8 cellular contexts compared by ENCODE assay signal in genomic region chr20:62652051-62652893, GRCh38. TPM values are rescaled to one million over a fixed set of nuclear protein-coding genes. Genes with fewer than 3 reads are reported as not detected.
DNase-seq lines count a peak whose midpoint lies in the region; ATAC-seq, FAIRE-seq and TF ChIP-seq lines count a peak whose summit lies in the region.

No MANE protein-coding gene starts in this region.

- TF ChIP-seq POLR2A in suprapubic skin (IDR thresholded peaks at IDR 0.05): peak in 1 of 2 donors; percentile 40

- TF ChIP-seq EP300 in suprapubic skin (IDR thresholded peaks at IDR 0.05): peak; percentile 72

- H3K9me3 ChIP-seq in neutrophil: no peaks in the 10 kb centered on the region
- no peaks in the 10 kb centered on the region for H3K9me3 ChIP-seq in suprapubic skin

- no peak for TF ChIP-seq CTCF in neutrophil (IDR thresholded peaks at IDR 0.05)
- no peak for TF ChIP-seq CTCF in suprapubic skin (IDR thresholded peaks at IDR 0.05)

- H3K4me1 ChIP-seq in neutrophil (ENCODE audit: control insufficient read depth in 1 of 2, insufficient read depth in 1 of 2, low read depth in 1 of 2, low read length in 1 of 2) (peaks cover 43% of the 10 kb centered on the region in 2 experiments), suprapubic skin (peaks cover 51% of the 10 kb centered on the region)

- peak overlapping the region; percentile 98 for H3K27ac ChIP-seq in neutrophil
- peak overlapping the region; percentile 92 for H3K27ac ChIP-seq in suprapubic skin

- H3K36me3 ChIP-seq in neutrophil (no peaks in the 10 kb centered on the region), suprapubic skin (no peaks in the 10 kb centered on the region)

- H3K27me3 ChIP-seq in neutrophil (no peaks in the 10 kb centered on the region), suprapubic skin (no peaks in the 10 kb centered on the region)

- FAIRE-seq in frontal cortex (lab: Jason Lieb, UNC): no peak

- DNase-seq in activated gamma-delta T cell treated with anti-CD3 and anti-CD28 coated beads, Interleukin-2, amount 50 U/mL, for 16 hours (ENCODE audit: low read depth): peak; percentile 40
- DNase-seq in frontal cortex (ENCODE audit: low spot score in 2 of 2): peak; percentile 77 to 90
- peak; percentile 96 to 97 for DNase-seq in suprapubic skin (ENCODE audit: low spot score in 2 of 2)
- DNase-seq in NCI-H446 (lab: John Stamatoyannopoulos, UW): no peak

- H3K4me3 ChIP-seq in neutrophil (ENCODE audit: low read depth in 1 of 2, low read length in 1 of 2): peak overlapping the region; percentile 57
- H3K4me3 ChIP-seq in suprapubic skin: peak overlapping the region; percentile 30

- WGBS in suprapubic skin: 9% methylated on average over 16 of the region's 43 CpGs

- ATAC-seq in GM18519 (IDR thresholded peaks at IDR 0.05; ENCODE audit: low FRiP score, unreplicated experiment) (peak; percentile 39), HG02870 (IDR thresholded peaks at IDR 0.05; ENCODE audit: unreplicated experiment) (peak; percentile 47)

TF ChIP-seq in PFSK-1, 5 proteins besides CTCF, POLR2A, EP300 and RAD21:
- TF ChIP-seq POLR2AphosphoS5 (IDR thresholded peaks at IDR 0.05; ENCODE audit: low read depth, low read length) (0 out of 2 replicates have a peak, but pooled peaks have one; percentile 23), TAF1 (IDR thresholded peaks at IDR 0.05; ENCODE audit: borderline replicate concordance, insufficient read depth, low read length) (no peak), FOXP2 (optimal IDR thresholded peaks at IDR 0.05; ENCODE audit: borderline replicate concordance, extremely low read depth, extremely low read length, insufficient read depth) (peak; percentile 88), REST (IDR thresholded peaks at IDR 0.05; ENCODE audit: insufficient read depth in 1 of 2, low read depth in 2 of 2, low read length in 2 of 2) (0 out of 4 replicates have a peak, but pooled peaks of 1 of the 2 experiments have one; percentile 54), SIN3A (IDR thresholded peaks at IDR 0.05; ENCODE audit: borderline replicate concordance, insufficient read depth, low read length) (peak; percentile 97)

RNA-seq across cellular contexts. Expression of gene SLCO4A1, which starts 10.0 kb away (rescaled TPM):
- 34.3 TPM for polyA plus RNA-seq in PFSK-1 (2012; ENCODE audit: insufficient read length, low read depth)
- total RNA-seq in frontal cortex: 1.6 TPM
- 10 to 100 TPM; 50.2 to 59.1 (median 52.7) TPM for total RNA-seq in suprapubic skin

RNA-seq across cellular contexts. Expression of gene NTSR1, which starts 56.4 kb away (rescaled TPM):
- 0.13 TPM for polyA plus RNA-seq in PFSK-1 (2012; ENCODE audit: insufficient read length, low read depth)
- total RNA-seq in frontal cortex (4.9 TPM), suprapubic skin (under 1 TPM in 2 of 4 donors, not detected in 2; 0.16 to 0.55 TPM)

Comparison
In these comparisons a context has a peak if more than half of its experiments do, and no peak if none do; other contexts are left out.
1. DNase-seq: peak in activated gamma-delta T cell treated with anti-CD3 and anti-CD28 coated beads, Interleukin-2, amount 50 U/mL, for 16 hours (single experiment), frontal cortex (2 of 2) and suprapubic skin (2 of 2); none in NCI-H446 (0 of 2).
2. RNA of gene SLCO4A1, which starts 10.0 kb away (total RNA-seq): 50.2 to 59.1 TPM in suprapubic skin; 1.6 TPM in frontal cortex (single experiment); every median in the first group is over 10 times any median in the second.